In genomic region chr7:108114117-108114841, GRCh38 we compare ENCODE assay signal across 9 cellular contexts. TPM values are rescaled to one million over a fixed set of nuclear protein-coding genes. Genes with fewer than 3 reads are reported as not detected.
DNase-seq lines count a peak whose midpoint lies in the region; ATAC-seq and TF ChIP-seq lines count a peak whose summit lies in the region.
"Had no signal": no experiment of that assay in that cellular context is flagged by ENCODE, and none has a peak within 500 bp of the region (broad histone marks: within the 10 kb centered on the region; RNA-seq: fewer than 3 reads in every experiment).

No MANE protein-coding gene starts in this region.

- H3K4me1 ChIP-seq in spleen = peaks cover 0 to 4% (median 0%) of the 10 kb centered on the region in 6 donors

- H3K27me3 Mint-ChIP-seq in endothelial cell (ENCODE audit: unreplicated experiment) = no peaks in the 10 kb centered on the region
- peaks cover 3% of the 10 kb centered on the region for H3K27me3 Mint-ChIP-seq in T-helper 2 cell treated with Interferon-gamma antibody and Interleukin-4, amounts not matched to agents 5 μg/mL and 100 μg/mL, for 36 hours (ENCODE audit: low read depth)
- H3K27me3 Mint-ChIP-seq: activated naive CD4-positive, alpha-beta T cell treated with anti-CD3 and anti-CD28 coated beads, Interleukin-2, amount 50 U/mL, for 24 hours had no signal

- ATAC-seq in GM21737 (IDR thresholded peaks at IDR 0.05; ENCODE audit: unreplicated experiment) = peak; percentile 72

- H3K36me3 ChIP-seq in spleen = no peaks in the 10 kb centered on the region

- TF ChIP-seq CTCF in endothelial cell (IDR thresholded peaks at IDR 0.05; ENCODE audit: unreplicated experiment) (peak; percentile 80), spleen (IDR thresholded peaks at IDR 0.05 in 8 of 11, conservative IDR thresholded peaks at IDR 0.05 in 3 of 11) (peak in 10 of 11 experiments; percentile 21 to 57 (median 39))

- no peaks in the 10 kb centered on the region for H3K36me3 Mint-ChIP-seq in endothelial cell (ENCODE audit: low read depth, unreplicated experiment)
- H3K36me3 Mint-ChIP-seq in T-helper 2 cell treated with Interferon-gamma antibody and Interleukin-4, amounts not matched to agents 5 μg/mL and 100 μg/mL, for 36 hours (ENCODE audit: low read depth) = no peaks in the 10 kb centered on the region
- H3K36me3 Mint-ChIP-seq: activated naive CD4-positive, alpha-beta T cell treated with anti-CD3 and anti-CD28 coated beads, Interleukin-2, amount 50 U/mL, for 24 hours had no signal

- H3K27ac Mint-ChIP-seq in endothelial cell (ENCODE audit: unreplicated experiment) = peak overlapping the region; percentile 11
- H3K27ac Mint-ChIP-seq in T-helper 2 cell treated with Interferon-gamma antibody and Interleukin-4, amounts not matched to agents 5 μg/mL and 100 μg/mL, for 36 hours = no peak overlapping the region
- H3K27ac Mint-ChIP-seq: activated naive CD4-positive, alpha-beta T cell treated with anti-CD3 and anti-CD28 coated beads, Interleukin-2, amount 50 U/mL, for 24 hours had no signal

- H3K27ac ChIP-seq in spleen = peak overlapping the region in 6 of 8 donors; percentile 13 to 50 (median 40)

- no peaks in the 10 kb centered on the region for H3K27me3 ChIP-seq in spleen (replicated peaks in 1 of 7)

- peak; percentile 81 for DNase-seq in NCI-H82 (lab: John Stamatoyannopoulos, UW)
- no peak for DNase-seq in NCI-H82 treated with DMSO at 0.1 percent for 48 hours (lab: John Stamatoyannopoulos, UW; ENCODE audit: unreplicated experiment)
- DNase-seq in NCI-H2029 (lab: John Stamatoyannopoulos, UW) = peak; percentile 45
- DNase-seq in endothelial cell (ENCODE audit: low spot score) = peak; percentile 25
- no peak for DNase-seq in spleen
- no peak for DNase-seq in NK-92 (lab: John Stamatoyannopoulos, UW; ENCODE audit: unreplicated experiment)
- no peak for DNase-seq in T-helper 2 cell treated with Interferon-gamma antibody and Interleukin-4, amounts not matched to agents 5 μg/mL and 100 μg/mL, for 36 hours (ENCODE audit: low spot score)

- intact Hi-C loops in spleen (cut with DNase I; ENCODE audit: low total_unique reads) = loop anchor here (5.0 kb wide), 1 partner anchor 33 kb away; no protein-coding TSS in a partner anchor

- H3K9me3 Mint-ChIP-seq in endothelial cell (ENCODE audit: unreplicated experiment) = no peaks in the 10 kb centered on the region
- no peaks in the 10 kb centered on the region for H3K9me3 Mint-ChIP-seq in T-helper 2 cell treated with Interferon-gamma antibody and Interleukin-4, amounts not matched to agents 5 μg/mL and 100 μg/mL, for 36 hours
- H3K9me3 Mint-ChIP-seq: activated naive CD4-positive, alpha-beta T cell treated with anti-CD3 and anti-CD28 coated beads, Interleukin-2, amount 50 U/mL, for 24 hours had no signal

- H3K4me3 Mint-ChIP-seq in endothelial cell (ENCODE audit: unreplicated experiment) = no peak overlapping the region
- no peak overlapping the region for H3K4me3 Mint-ChIP-seq in T-helper 2 cell treated with Interferon-gamma antibody and Interleukin-4, amounts not matched to agents 5 μg/mL and 100 μg/mL, for 36 hours
- H3K4me3 Mint-ChIP-seq: activated naive CD4-positive, alpha-beta T cell treated with anti-CD3 and anti-CD28 coated beads, Interleukin-2, amount 50 U/mL, for 24 hours had no signal

- 74 to 82% (median 78%) methylated on average over 6 of the region's 6 CpGs for WGBS in spleen, 5 donors

- TF ChIP-seq POLR2A in spleen (IDR thresholded peaks at IDR 0.05) = no peak

- no peak overlapping the region for H3K4me3 ChIP-seq in spleen

- no peaks in the 10 kb centered on the region for H3K9me3 ChIP-seq in spleen

- H3K4me1 Mint-ChIP-seq in endothelial cell (ENCODE audit: unreplicated experiment) = peaks cover 10% of the 10 kb centered on the region
- peaks cover 2% of the 10 kb centered on the region for H3K4me1 Mint-ChIP-seq in T-helper 2 cell treated with Interferon-gamma antibody and Interleukin-4, amounts not matched to agents 5 μg/mL and 100 μg/mL, for 36 hours (ENCODE audit: low read depth)
- H3K4me1 Mint-ChIP-seq: activated naive CD4-positive, alpha-beta T cell treated with anti-CD3 and anti-CD28 coated beads, Interleukin-2, amount 50 U/mL, for 24 hours had no signal

RNA-seq across cellular contexts. Expression of gene LAMB4, which starts 15.9 kb away (rescaled TPM):
- 1.1 TPM for total RNA-seq in endothelial cell (ENCODE audit: unreplicated experiment)
- total RNA-seq in spleen = under 1 TPM in 6 of 7 donors, not detected in 1; 0.14 to 0.94 (median 0.27) TPM
- polyA plus RNA-seq in spleen = under 1 TPM in 2 of 3 donors, not detected in 1; 0.03 to 0.24 TPM

Comparison
In these comparisons a context has a peak if more than half of its experiments do, and no peak if none do; other contexts are left out.
1. DNase-seq: peak in NCI-H82 (single experiment), NCI-H2029 (single experiment) and endothelial cell (single experiment); none in NCI-H82 treated with DMSO at 0.1 percent for 48 hours (single experiment), spleen (single experiment), NK-92 (single experiment) and T-helper 2 cell treated with Interferon-gamma antibody and Interleukin-4, amounts not matched to agents 5 μg/mL and 100 μg/mL, for 36 hours (single experiment).